Comparison of ENCODE assay signal across 1 cellular context in the genomic region with DNA sequence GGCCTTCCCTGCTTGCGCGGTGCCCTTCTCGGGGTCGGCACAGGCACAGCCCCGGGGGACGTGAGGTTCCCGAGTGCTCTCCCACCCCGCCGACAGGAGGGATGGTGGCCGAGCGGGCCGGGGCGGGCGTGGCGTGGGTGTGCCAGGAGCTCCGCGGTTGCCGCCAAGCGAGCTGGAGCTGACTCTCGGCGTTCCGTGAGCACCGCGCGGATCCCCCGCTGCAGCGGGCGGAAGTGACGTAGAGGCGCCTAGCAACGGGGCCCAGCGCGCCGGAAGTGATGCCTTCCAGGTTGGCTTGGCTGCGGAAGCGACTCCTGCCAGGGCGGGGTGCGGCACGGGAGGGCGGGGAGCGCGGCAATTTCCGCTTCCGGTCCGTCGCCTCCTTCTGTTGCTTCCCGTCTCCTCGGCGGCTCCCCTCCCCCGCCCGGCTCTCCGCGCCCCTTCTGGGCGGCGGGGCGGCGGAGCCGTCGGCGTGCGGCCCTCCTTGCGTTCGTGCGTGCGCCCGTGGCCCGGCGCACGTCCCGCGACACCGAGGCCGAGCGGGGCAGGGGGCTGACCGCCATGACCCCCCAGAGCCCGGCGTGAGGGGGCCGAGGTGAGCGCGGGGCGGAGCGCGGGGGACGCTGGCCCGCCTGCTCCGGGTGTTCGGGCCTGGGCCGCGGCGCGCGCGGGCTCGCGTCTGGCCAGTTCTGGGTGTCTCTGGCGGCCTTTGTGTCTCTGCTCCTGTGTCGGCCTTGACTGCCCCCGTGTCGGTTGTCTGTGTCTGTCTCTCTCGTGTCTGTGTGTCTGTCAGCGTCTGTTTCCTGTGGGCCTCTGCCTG.
TF ChIP-seq lines count a peak whose summit lies in the region.

A gene (plus strand): TSS at position 386 of the 820 bp plus-strand sequence. CDS start 3,402 bp downstream, outside the sequence.

TF ChIP-seq in HepG2, 621 proteins besides CTCF, POLR2A, EP300 and RAD21 (continued from another document and continues in another):
- TF ChIP-seq, protein P1, sequence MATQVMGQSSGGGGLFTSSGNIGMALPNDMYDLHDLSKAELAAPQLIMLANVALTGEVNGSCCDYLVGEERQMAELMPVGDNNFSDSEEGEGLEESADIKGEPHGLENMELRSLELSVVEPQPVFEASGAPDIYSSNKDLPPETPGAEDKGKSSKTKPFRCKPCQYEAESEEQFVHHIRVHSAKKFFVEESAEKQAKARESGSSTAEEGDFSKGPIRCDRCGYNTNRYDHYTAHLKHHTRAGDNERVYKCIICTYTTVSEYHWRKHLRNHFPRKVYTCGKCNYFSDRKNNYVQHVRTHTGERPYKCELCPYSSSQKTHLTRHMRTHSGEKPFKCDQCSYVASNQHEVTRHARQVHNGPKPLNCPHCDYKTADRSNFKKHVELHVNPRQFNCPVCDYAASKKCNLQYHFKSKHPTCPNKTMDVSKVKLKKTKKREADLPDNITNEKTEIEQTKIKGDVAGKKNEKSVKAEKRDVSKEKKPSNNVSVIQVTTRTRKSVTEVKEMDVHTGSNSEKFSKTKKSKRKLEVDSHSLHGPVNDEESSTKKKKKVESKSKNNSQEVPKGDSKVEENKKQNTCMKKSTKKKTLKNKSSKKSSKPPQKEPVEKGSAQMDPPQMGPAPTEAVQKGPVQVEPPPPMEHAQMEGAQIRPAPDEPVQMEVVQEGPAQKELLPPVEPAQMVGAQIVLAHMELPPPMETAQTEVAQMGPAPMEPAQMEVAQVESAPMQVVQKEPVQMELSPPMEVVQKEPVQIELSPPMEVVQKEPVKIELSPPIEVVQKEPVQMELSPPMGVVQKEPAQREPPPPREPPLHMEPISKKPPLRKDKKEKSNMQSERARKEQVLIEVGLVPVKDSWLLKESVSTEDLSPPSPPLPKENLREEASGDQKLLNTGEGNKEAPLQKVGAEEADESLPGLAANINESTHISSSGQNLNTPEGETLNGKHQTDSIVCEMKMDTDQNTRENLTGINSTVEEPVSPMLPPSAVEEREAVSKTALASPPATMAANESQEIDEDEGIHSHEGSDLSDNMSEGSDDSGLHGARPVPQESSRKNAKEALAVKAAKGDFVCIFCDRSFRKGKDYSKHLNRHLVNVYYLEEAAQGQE (IDR thresholded peaks at IDR 0.05; ENCODE audit: borderline replicate concordance in 1 of 2, low read depth in 1 of 2, low read length in 2 of 2) = peak in 1 of 2 experiments; percentile 10; a peak in 1 of 4 replicates
- TF ChIP-seq, protein P2, sequence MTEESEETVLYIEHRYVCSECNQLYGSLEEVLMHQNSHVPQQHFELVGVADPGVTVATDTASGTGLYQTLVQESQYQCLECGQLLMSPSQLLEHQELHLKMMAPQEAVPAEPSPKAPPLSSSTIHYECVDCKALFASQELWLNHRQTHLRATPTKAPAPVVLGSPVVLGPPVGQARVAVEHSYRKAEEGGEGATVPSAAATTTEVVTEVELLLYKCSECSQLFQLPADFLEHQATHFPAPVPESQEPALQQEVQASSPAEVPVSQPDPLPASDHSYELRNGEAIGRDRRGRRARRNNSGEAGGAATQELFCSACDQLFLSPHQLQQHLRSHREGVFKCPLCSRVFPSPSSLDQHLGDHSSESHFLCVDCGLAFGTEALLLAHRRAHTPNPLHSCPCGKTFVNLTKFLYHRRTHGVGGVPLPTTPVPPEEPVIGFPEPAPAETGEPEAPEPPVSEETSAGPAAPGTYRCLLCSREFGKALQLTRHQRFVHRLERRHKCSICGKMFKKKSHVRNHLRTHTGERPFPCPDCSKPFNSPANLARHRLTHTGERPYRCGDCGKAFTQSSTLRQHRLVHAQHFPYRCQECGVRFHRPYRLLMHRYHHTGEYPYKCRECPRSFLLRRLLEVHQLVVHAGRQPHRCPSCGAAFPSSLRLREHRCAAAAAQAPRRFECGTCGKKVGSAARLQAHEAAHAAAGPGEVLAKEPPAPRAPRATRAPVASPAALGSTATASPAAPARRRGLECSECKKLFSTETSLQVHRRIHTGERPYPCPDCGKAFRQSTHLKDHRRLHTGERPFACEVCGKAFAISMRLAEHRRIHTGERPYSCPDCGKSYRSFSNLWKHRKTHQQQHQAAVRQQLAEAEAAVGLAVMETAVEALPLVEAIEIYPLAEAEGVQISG (CRISPR knock-in tag; IDR thresholded peaks at IDR 0.05) = peak; percentile 95
- TF ChIP-seq, protein P3, sequence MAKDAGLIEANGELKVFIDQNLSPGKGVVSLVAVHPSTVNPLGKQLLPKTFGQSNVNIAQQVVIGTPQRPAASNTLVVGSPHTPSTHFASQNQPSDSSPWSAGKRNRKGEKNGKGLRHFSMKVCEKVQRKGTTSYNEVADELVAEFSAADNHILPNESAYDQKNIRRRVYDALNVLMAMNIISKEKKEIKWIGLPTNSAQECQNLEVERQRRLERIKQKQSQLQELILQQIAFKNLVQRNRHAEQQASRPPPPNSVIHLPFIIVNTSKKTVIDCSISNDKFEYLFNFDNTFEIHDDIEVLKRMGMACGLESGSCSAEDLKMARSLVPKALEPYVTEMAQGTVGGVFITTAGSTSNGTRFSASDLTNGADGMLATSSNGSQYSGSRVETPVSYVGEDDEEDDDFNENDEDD (CRISPR knock-in tag; IDR thresholded peaks at IDR 0.05; ENCODE audit: borderline replicate concordance) = 0 out of 2 replicates have a peak, but pooled peaks have one; percentile 41
- peak; percentile 74 for TF ChIP-seq ASH2L (IDR thresholded peaks at IDR 0.05; ENCODE audit: insufficient read length, low read depth, low read length)
- TF ChIP-seq, protein P4, sequence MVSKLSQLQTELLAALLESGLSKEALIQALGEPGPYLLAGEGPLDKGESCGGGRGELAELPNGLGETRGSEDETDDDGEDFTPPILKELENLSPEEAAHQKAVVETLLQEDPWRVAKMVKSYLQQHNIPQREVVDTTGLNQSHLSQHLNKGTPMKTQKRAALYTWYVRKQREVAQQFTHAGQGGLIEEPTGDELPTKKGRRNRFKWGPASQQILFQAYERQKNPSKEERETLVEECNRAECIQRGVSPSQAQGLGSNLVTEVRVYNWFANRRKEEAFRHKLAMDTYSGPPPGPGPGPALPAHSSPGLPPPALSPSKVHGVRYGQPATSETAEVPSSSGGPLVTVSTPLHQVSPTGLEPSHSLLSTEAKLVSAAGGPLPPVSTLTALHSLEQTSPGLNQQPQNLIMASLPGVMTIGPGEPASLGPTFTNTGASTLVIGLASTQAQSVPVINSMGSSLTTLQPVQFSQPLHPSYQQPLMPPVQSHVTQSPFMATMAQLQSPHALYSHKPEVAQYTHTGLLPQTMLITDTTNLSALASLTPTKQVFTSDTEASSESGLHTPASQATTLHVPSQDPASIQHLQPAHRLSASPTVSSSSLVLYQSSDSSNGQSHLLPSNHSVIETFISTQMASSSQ (IDR thresholded peaks at IDR 0.05; ENCODE audit: low read depth) = no peak
- TF ChIP-seq, protein P4 (CRISPR knock-in tag; IDR thresholded peaks at IDR 0.05; ENCODE audit: borderline replicate concordance) = peak; percentile 64; the same call in 1 of the 2 replicates
- TF ChIP-seq, protein P5, sequence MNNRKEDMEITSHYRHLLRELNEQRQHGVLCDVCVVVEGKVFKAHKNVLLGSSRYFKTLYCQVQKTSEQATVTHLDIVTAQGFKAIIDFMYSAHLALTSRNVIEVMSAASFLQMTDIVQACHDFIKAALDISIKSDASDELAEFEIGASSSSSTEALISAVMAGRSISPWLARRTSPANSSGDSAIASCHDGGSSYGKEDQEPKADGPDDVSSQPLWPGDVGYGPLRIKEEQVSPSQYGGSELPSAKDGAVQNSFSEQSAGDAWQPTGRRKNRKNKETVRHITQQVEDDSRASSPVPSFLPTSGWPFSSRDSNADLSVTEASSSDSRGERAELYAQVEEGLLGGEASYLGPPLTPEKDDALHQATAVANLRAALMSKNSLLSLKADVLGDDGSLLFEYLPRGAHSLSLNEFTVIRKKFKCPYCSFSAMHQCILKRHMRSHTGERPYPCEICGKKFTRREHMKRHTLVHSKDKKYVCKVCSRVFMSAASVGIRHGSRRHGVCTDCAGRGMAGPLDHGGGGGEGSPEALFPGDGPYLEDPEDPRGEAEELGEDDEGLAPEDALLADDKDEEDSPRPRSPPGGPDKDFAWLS (CRISPR knock-in tag; IDR thresholded peaks at IDR 0.05; ENCODE audit: borderline replicate concordance) = 0 out of 2 replicates have a peak, but pooled peaks have one; percentile 27
- TF ChIP-seq, protein P6, sequence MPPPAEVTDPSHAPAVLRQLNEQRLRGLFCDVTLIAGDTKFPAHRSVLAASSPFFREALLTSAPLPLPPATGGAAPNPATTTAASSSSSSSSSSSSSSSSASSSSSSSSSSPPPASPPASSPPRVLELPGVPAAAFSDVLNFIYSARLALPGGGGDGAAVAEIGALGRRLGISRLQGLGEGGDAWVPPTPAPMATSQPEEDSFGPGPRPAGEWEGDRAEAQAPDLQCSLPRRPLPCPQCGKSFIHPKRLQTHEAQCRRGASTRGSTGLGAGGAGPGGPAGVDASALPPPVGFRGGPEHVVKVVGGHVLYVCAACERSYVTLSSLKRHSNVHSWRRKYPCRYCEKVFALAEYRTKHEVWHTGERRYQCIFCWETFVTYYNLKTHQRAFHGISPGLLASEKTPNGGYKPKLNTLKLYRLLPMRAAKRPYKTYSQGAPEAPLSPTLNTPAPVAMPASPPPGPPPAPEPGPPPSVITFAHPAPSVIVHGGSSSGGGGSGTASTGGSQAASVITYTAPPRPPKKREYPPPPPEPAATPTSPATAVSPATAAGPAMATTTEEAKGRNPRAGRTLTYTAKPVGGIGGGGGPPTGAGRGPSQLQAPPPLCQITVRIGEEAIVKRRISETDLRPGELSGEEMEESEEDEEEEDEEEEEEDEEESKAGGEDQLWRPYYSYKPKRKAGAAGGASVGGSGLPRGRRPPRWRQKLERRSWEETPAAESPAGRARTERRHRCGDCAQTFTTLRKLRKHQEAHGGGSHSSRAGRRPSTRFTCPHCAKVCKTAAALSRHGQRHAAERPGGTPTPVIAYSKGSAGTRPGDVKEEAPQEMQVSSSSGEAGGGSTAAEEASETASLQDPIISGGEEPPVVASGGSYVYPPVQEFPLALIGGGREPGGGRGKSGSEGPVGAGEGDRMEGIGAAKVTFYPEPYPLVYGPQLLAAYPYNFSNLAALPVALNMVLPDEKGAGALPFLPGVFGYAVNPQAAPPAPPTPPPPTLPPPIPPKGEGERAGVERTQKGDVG (CRISPR knock-in tag; IDR thresholded peaks at IDR 0.05; ENCODE audit: borderline replicate concordance) = no peak
- TF ChIP-seq PRPF4 (IDR thresholded peaks at IDR 0.05; ENCODE audit: low read depth, low read length, poor library complexity, severe bottlenecking) = peak; percentile 57
- TF ChIP-seq MED13 (CRISPR knock-in tag; IDR thresholded peaks at IDR 0.05) = peak; percentile 44; the same call in 1 of the 2 replicates
- no peak; the same call in 1 of the 2 replicates for TF ChIP-seq ZNF816 (CRISPR knock-in tag; IDR thresholded peaks at IDR 0.05; ENCODE audit: borderline replicate concordance)
- TF ChIP-seq ZNF263 (CRISPR knock-in tag; IDR thresholded peaks at IDR 0.05) = no peak
- TF ChIP-seq, protein P7, sequence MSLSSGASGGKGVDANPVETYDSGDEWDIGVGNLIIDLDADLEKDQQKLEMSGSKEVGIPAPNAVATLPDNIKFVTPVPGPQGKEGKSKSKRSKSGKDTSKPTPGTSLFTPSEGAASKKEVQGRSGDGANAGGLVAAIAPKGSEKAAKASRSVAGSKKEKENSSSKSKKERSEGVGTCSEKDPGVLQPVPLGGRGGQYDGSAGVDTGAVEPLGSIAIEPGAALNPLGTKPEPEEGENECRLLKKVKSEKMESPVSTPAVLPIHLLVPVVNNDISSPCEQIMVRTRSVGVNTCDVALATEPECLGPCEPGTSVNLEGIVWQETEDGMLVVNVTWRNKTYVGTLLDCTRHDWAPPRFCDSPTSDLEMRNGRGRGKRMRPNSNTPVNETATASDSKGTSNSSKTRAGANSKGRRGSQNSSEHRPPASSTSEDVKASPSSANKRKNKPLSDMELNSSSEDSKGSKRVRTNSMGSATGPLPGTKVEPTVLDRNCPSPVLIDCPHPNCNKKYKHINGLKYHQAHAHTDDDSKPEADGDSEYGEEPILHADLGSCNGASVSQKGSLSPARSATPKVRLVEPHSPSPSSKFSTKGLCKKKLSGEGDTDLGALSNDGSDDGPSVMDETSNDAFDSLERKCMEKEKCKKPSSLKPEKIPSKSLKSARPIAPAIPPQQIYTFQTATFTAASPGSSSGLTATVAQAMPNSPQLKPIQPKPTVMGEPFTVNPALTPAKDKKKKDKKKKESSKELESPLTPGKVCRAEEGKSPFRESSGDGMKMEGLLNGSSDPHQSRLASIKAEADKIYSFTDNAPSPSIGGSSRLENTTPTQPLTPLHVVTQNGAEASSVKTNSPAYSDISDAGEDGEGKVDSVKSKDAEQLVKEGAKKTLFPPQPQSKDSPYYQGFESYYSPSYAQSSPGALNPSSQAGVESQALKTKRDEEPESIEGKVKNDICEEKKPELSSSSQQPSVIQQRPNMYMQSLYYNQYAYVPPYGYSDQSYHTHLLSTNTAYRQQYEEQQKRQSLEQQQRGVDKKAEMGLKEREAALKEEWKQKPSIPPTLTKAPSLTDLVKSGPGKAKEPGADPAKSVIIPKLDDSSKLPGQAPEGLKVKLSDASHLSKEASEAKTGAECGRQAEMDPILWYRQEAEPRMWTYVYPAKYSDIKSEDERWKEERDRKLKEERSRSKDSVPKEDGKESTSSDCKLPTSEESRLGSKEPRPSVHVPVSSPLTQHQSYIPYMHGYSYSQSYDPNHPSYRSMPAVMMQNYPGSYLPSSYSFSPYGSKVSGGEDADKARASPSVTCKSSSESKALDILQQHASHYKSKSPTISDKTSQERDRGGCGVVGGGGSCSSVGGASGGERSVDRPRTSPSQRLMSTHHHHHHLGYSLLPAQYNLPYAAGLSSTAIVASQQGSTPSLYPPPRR (CRISPR knock-in tag; IDR thresholded peaks at IDR 0.05; ENCODE audit: borderline replicate concordance) = peak; percentile 48; the same call in 1 of the 2 replicates
- peak; percentile 99 for TF ChIP-seq ZNF672 (CRISPR knock-in tag; IDR thresholded peaks at IDR 0.05)
- peak; percentile 81 for TF ChIP-seq YEATS4 (CRISPR knock-in tag; IDR thresholded peaks at IDR 0.05; ENCODE audit: borderline replicate concordance)
- 0 out of 2 replicates have a peak, but pooled peaks have one; percentile 28 for TF ChIP-seq NKX3-1 (CRISPR knock-in tag; IDR thresholded peaks at IDR 0.05)
- no peak for TF ChIP-seq HES4 (CRISPR knock-in tag; IDR thresholded peaks at IDR 0.05; ENCODE audit: borderline replicate concordance)
- TF ChIP-seq SAFB2 (CRISPR knock-in tag; IDR thresholded peaks at IDR 0.05; ENCODE audit: borderline replicate concordance, low read depth) = peak; percentile 89
- TF ChIP-seq CBX5 (CRISPR knock-in tag; IDR thresholded peaks at IDR 0.05; ENCODE audit: borderline replicate concordance) = peak; percentile 68; the same call in 1 of the 2 replicates
- TF ChIP-seq MED1 (CRISPR knock-in tag; IDR thresholded peaks at IDR 0.05) = peak; percentile 62
